In genomic region chr1:47519491-47519890, GRCh38 we compare ENCODE assay signal across 15 cellular contexts.
DNase-seq lines count a peak whose midpoint lies in the region; ATAC-seq and TF ChIP-seq lines count a peak whose summit lies in the region.
"Had no signal": no experiment of that assay in that cellular context is flagged by ENCODE, and none has a peak within 500 bp of the region (broad histone marks: within the 10 kb centered on the region; RNA-seq: fewer than 3 reads in every experiment).

No MANE protein-coding gene starts in this region.

- H3K27ac Mint-ChIP-seq in activated naive CD8-positive, alpha-beta T cell treated with anti-CD3 and anti-CD28 coated beads, Interleukin-2, amount 50 U/mL, for 24 hours, result no peak overlapping the region
- no peak overlapping the region for H3K27ac Mint-ChIP-seq in activated naive CD8-positive, alpha-beta T cell treated with anti-CD3 and anti-CD28 coated beads for 36 hours
- peak overlapping the region in 2 of 3 experiments; percentile 5 to 40 for H3K27ac Mint-ChIP-seq in nephron
- H3K27ac Mint-ChIP-seq in activated T-helper 17 cell treated with anti-CD3 and anti-CD28 coated beads, Interleukin-2, amount 50 U/mL, for 72 hours, result no peak overlapping the region
- H3K27ac Mint-ChIP-seq: B cell; CD4-positive, alpha-beta T cell; CD8-positive, alpha-beta T cell had no signal

- peak; percentile 20 for ATAC-seq in activated naive CD8-positive, alpha-beta T cell treated with anti-CD3 and anti-CD28 coated beads, Interleukin-2, amount 50 U/mL, for 24 hours
- no peak for ATAC-seq in activated T-helper 17 cell treated with anti-CD3 and anti-CD28 coated beads, Interleukin-2, amount 50 U/mL, for 72 hours (replicated peaks)
- ATAC-seq: A549; CD8-positive, alpha-beta T cell; GM12878 had no signal

- peaks cover 2% of the 10 kb centered on the region for H3K4me1 Mint-ChIP-seq in activated naive CD8-positive, alpha-beta T cell treated with anti-CD3 and anti-CD28 coated beads, Interleukin-2, amount 50 U/mL, for 24 hours
- H3K4me1 Mint-ChIP-seq in activated naive CD8-positive, alpha-beta T cell treated with anti-CD3 and anti-CD28 coated beads for 36 hours, result no peaks in the 10 kb centered on the region
- peaks cover 34% of the 10 kb centered on the region for H3K4me1 Mint-ChIP-seq in nephron
- no peaks in the 10 kb centered on the region for H3K4me1 Mint-ChIP-seq in activated T-helper 17 cell treated with anti-CD3 and anti-CD28 coated beads, Interleukin-2, amount 50 U/mL, for 72 hours
- H3K4me1 Mint-ChIP-seq: B cell had no signal

- no peaks in the 10 kb centered on the region for H3K36me3 Mint-ChIP-seq in activated naive CD8-positive, alpha-beta T cell treated with anti-CD3 and anti-CD28 coated beads, Interleukin-2, amount 50 U/mL, for 24 hours (ENCODE audit: low read depth)
- H3K36me3 Mint-ChIP-seq in activated naive CD8-positive, alpha-beta T cell treated with anti-CD3 and anti-CD28 coated beads for 36 hours, result no peaks in the 10 kb centered on the region
- no peaks in the 10 kb centered on the region for H3K36me3 Mint-ChIP-seq in nephron (ENCODE audit: low read depth)
- no peaks in the 10 kb centered on the region for H3K36me3 Mint-ChIP-seq in activated T-helper 17 cell treated with anti-CD3 and anti-CD28 coated beads, Interleukin-2, amount 50 U/mL, for 72 hours (ENCODE audit: low read depth)
- H3K36me3 Mint-ChIP-seq: CD8-positive, alpha-beta T cell had no signal

- TF ChIP-seq CTCF in nephron (IDR thresholded peaks at IDR 0.05; ENCODE audit: unreplicated experiment in 3 of 3), result no peak

- peaks cover 41% of the 10 kb centered on the region for H3K27me3 Mint-ChIP-seq in activated naive CD8-positive, alpha-beta T cell treated with anti-CD3 and anti-CD28 coated beads, Interleukin-2, amount 50 U/mL, for 24 hours
- H3K27me3 Mint-ChIP-seq in activated naive CD8-positive, alpha-beta T cell treated with anti-CD3 and anti-CD28 coated beads for 36 hours, result peaks cover 42% of the 10 kb centered on the region
- peaks cover 36% of the 10 kb centered on the region for H3K27me3 Mint-ChIP-seq in nephron (ENCODE audit: low read depth)
- H3K27me3 Mint-ChIP-seq in activated T-helper 17 cell treated with anti-CD3 and anti-CD28 coated beads, Interleukin-2, amount 50 U/mL, for 72 hours, result peaks cover 40% of the 10 kb centered on the region

- in situ Hi-C loops in G401 (cut with HindIII; ENCODE audit: low sequenced_read_pairs), result no loop called here

- peaks cover 4% of the 10 kb centered on the region for H3K9me3 Mint-ChIP-seq in activated naive CD8-positive, alpha-beta T cell treated with anti-CD3 and anti-CD28 coated beads, Interleukin-2, amount 50 U/mL, for 24 hours
- peaks cover 2% of the 10 kb centered on the region for H3K9me3 Mint-ChIP-seq in activated naive CD8-positive, alpha-beta T cell treated with anti-CD3 and anti-CD28 coated beads for 36 hours
- peaks cover 5% of the 10 kb centered on the region for H3K9me3 Mint-ChIP-seq in nephron
- peaks cover 2% of the 10 kb centered on the region for H3K9me3 Mint-ChIP-seq in activated T-helper 17 cell treated with anti-CD3 and anti-CD28 coated beads, Interleukin-2, amount 50 U/mL, for 72 hours

- H3K4me3 Mint-ChIP-seq in activated naive CD8-positive, alpha-beta T cell treated with anti-CD3 and anti-CD28 coated beads, Interleukin-2, amount 50 U/mL, for 24 hours, result no peak overlapping the region
- H3K4me3 Mint-ChIP-seq in activated naive CD8-positive, alpha-beta T cell treated with anti-CD3 and anti-CD28 coated beads for 36 hours, result no peak overlapping the region
- no peak overlapping the region for H3K4me3 Mint-ChIP-seq in nephron
- H3K4me3 Mint-ChIP-seq in activated T-helper 17 cell treated with anti-CD3 and anti-CD28 coated beads, Interleukin-2, amount 50 U/mL, for 72 hours, result no peak overlapping the region
- H3K4me3 Mint-ChIP-seq: B cell; CD4-positive, alpha-beta T cell; CD8-positive, alpha-beta T cell had no signal

- no peak for DNase-seq in activated naive CD8-positive, alpha-beta T cell treated with anti-CD3 and anti-CD28 coated beads, Interleukin-2, amount 50 U/mL, for 24 hours
- no peak for DNase-seq in activated naive CD8-positive, alpha-beta T cell treated with anti-CD3 and anti-CD28 coated beads for 36 hours
- no peak for DNase-seq in G401 (ENCODE audit: low spot score)
- DNase-seq: AML-193; Caco-2; Calu3; CD4-positive, alpha-beta T cell; CD8-positive, alpha-beta T cell; DMS79 treated with DMSO at 0.1 percent for 48 hours; GDM1 had no signal

Comparison
In these comparisons a context has a peak if more than half of its experiments do, and no peak if none do; other contexts are left out.
1. H3K27ac Mint-ChIP-seq: peak in nephron (2 of 3); none in activated naive CD8-positive, alpha-beta T cell treated with anti-CD3 and anti-CD28 coated beads, Interleukin-2, amount 50 U/mL, for 24 hours (single experiment), activated naive CD8-positive, alpha-beta T cell treated with anti-CD3 and anti-CD28 coated beads for 36 hours (single experiment) and activated T-helper 17 cell treated with anti-CD3 and anti-CD28 coated beads, Interleukin-2, amount 50 U/mL, for 72 hours (single experiment).